ENCODE assay signal across 17 cellular contexts in the genomic region with DNA sequence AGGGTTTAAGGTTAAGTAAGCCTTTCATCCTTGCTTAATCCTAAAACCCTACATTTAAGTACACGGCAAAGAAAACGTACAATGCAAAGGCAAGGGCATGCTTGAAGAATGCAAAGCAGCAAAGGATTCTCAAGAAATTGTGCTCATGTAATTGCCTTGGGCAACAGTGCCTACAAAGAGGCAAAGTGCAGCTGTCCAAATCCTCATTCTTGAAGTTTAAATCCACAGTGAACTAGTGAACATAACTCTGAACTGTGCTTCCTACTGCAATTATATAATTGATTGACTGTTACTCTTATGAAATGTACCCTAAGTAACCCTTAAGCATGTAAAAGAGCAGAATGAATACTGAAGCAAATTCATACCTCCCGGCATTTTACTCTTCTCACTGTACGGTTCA.
A peak's percentile ranks its signal among the peaks of the same experiment; 100 is the strongest.
DNase-seq lines count a peak whose midpoint lies in the region; TF ChIP-seq lines count a peak whose summit lies in the region.
"Had no signal": no experiment of that assay in that cellular context is flagged by ENCODE, and none has a peak within 500 bp of the region (broad histone marks: within the 10 kb centered on the region; RNA-seq: fewer than 3 reads in every experiment).

No MANE protein-coding gene starts in this region.

- POLR2A ChIA-PET in A673 (lab: Charles Lee; ENCODE audit: low non-redundant PET) = no interaction called here

- intact Hi-C loops in CD14-positive monocyte (cut with micrococcal nuclease) (no loop called here), sigmoid colon (cut with DNase I) (loop anchor here (2.0 kb wide), 1 partner anchor 48 kb away; no protein-coding TSS in a partner anchor), A673 (cut with micrococcal nuclease; ENCODE audit: unreplicated experiment) (no loop called here)

- H3K4me3 Mint-ChIP-seq in CD14-positive monocyte = no peak overlapping the region

- H3K27me3 ChIP-seq in adipocyte (replicated peaks; ENCODE audit: control insufficient read depth, insufficient read depth, low read length) (no peaks in the 10 kb centered on the region), sigmoid colon (no peaks in the 10 kb centered on the region), A673 (replicated peaks; ENCODE audit: insufficient read depth, low read depth, low read length, poor library complexity) (no peaks in the 10 kb centered on the region)

- H3K4me3 ChIP-seq in adipocyte (ENCODE audit: low read length) (peak overlapping the region; percentile 68), sigmoid colon (no peak overlapping the region), A673 (ENCODE audit: low read depth, low read length, poor library complexity, severe bottlenecking) (no peak overlapping the region)

- H3K27me3 Mint-ChIP-seq in CD14-positive monocyte (ENCODE audit: low read depth in 3 of 3) = no peaks in the 10 kb centered on the region

- H3K36me3 ChIP-seq in adipocyte (ENCODE audit: control insufficient read depth, insufficient read depth, low read length, severe bottlenecking) (no peaks in the 10 kb centered on the region), sigmoid colon (no peaks in the 10 kb centered on the region), A673 (ENCODE audit: insufficient read depth, low read length, poor library complexity, severe bottlenecking) (no peaks in the 10 kb centered on the region)

- CTCF ChIA-PET in A673 (lab: Charles Lee) = no interaction called here

- no peaks in the 10 kb centered on the region for H3K9me3 ChIP-seq in adipocyte (ENCODE audit: control insufficient read depth, low read length)
- no peaks in the 10 kb centered on the region for H3K9me3 ChIP-seq in sigmoid colon
- H3K9me3 ChIP-seq in A673 (ENCODE audit: low read depth, low read length, poor library complexity, severe bottlenecking) = peaks cover 4% of the 10 kb centered on the region

- no peak for DNase-seq in CD14-positive monocyte (ENCODE audit: low spot score)
- peak; percentile 73 for DNase-seq in adipocyte (ENCODE audit: low read depth)
- DNase-seq in foreskin melanocyte = peak; percentile 29
- no peak for DNase-seq in sigmoid colon
- DNase-seq in HUDEP-2 (lab: John Stamatoyannopoulos, UW; ENCODE audit: unreplicated experiment in 76 of 76) = no peak
- DNase-seq in LoVo (ENCODE audit: low spot score) = no peak
- DNase-seq in T-helper 9 cell = no peak
- no peak for DNase-seq in A673 (ENCODE audit: low spot score)
- DNase-seq: activated CD4-positive, alpha-beta T cell treated with anti-CD3 and anti-CD28 coated beads, Interleukin-2, amount 50 U/mL, for 4 hours; COR-L47; dermis blood vessel endothelial cell; KBM-7; NCI-H1105 treated with DMSO at 0.1 percent for 48 hours; NCI-H2227 treated with DMSO at 0.1 percent for 48 hours; stimulated activated CD4-positive, alpha-beta T cell treated with anti-CD3 and anti-CD28 coated beads, Interleukin-12 subunit alpha, Interleukin-12 subunit beta, amount 100 ng/mL, for 4 hours; substantia nigra had no signal

- 93 to 96% methylated on average over 4 of the region's 4 CpGs for WGBS in sigmoid colon, 2 donors

- H3K36me3 Mint-ChIP-seq in CD14-positive monocyte = peaks cover 14 to 27% of the 10 kb centered on the region in 2 donors

- peak overlapping the region; percentile 81 for H3K9ac ChIP-seq in adipocyte (ENCODE audit: low read length)

- no peak for TF ChIP-seq POLR2A in sigmoid colon (IDR thresholded peaks at IDR 0.05)

- TF ChIP-seq CTCF in CD14-positive monocyte (IDR thresholded peaks at IDR 0.05) (no peak), sigmoid colon (IDR thresholded peaks at IDR 0.05) (no peak), A673 (conservative IDR thresholded peaks at IDR 0.05; ENCODE audit: low read depth, low read length) (no peak)

- no peak for TF ChIP-seq EP300 in sigmoid colon (IDR thresholded peaks at IDR 0.05)

- H3K9me3 Mint-ChIP-seq in CD14-positive monocyte = peaks cover 0 to 10% (median 4%) of the 10 kb centered on the region in 7 donors

- BruUV-seq in A673 (replicated peaks; lab: Mats Ljungman, UMichigan) = no TSS peak

- H3K27ac ChIP-seq in sigmoid colon = peak overlapping the region in 3 of 4 donors; percentile 67 to 80 (median 73)
- no peak overlapping the region for H3K27ac ChIP-seq in A673 (ENCODE audit: low read depth, low read length, poor library complexity, severe bottlenecking)

- peaks cover 36% of the 10 kb centered on the region for H3K4me1 Mint-ChIP-seq in CD14-positive monocyte

- H3K4me1 ChIP-seq in adipocyte (ENCODE audit: control insufficient read depth, insufficient read depth, low read length) = peaks cover 34% of the 10 kb centered on the region
- H3K4me1 ChIP-seq in sigmoid colon = peaks cover 0 to 55% (median 46%) of the 10 kb centered on the region in 4 donors
- H3K4me1 ChIP-seq in A673 (ENCODE audit: insufficient read depth, low read length, poor library complexity, severe bottlenecking) = peaks cover 17% of the 10 kb centered on the region

- H3K27ac Mint-ChIP-seq in CD14-positive monocyte = peak overlapping the region in 6 of 7 donors; percentile 68 to 91 (median 86)
- H3K27ac Mint-ChIP-seq: activated T-helper 2 cell treated with anti-CD3 and anti-CD28 coated beads, Interferon-gamma antibody, Interleukin-2, Interleukin-4, amounts not matched to agents 10 μg/mL and 5 μg/mL and 100 μg/mL, durations not matched to agents 14 hours and 24 hours and 36 hours had no signal

Comparison
In these comparisons a context has a peak if more than half of its experiments do, and no peak if none do; other contexts are left out.
1. DNase-seq: peak in adipocyte (single experiment) and foreskin melanocyte (single experiment); none in CD14-positive monocyte (single experiment), sigmoid colon (single experiment), HUDEP-2 (0 of 76), LoVo (single experiment), T-helper 9 cell (single experiment) and A673 (single experiment).